In genomic region chr3:151412989-151413388, GRCh38 we compare ENCODE assay signal across 23 cellular contexts. TPM values are rescaled to one million over a fixed set of nuclear protein-coding genes. Genes with fewer than 3 reads are reported as not detected.
DNase-seq lines count a peak whose midpoint lies in the region; ATAC-seq and TF ChIP-seq lines count a peak whose summit lies in the region.
"Had no signal": no experiment of that assay in that cellular context is flagged by ENCODE, and none has a peak within 500 bp of the region (broad histone marks: within the 10 kb centered on the region; RNA-seq: fewer than 3 reads in every experiment).

No MANE protein-coding gene starts in this region.

- H3K27me3 Mint-ChIP-seq in activated naive CD4-positive, alpha-beta T cell treated with anti-CD3 and anti-CD28 coated beads, Interleukin-2, amount 10 ng/mL, durations not matched to agents 7 days and 5 days: peaks cover 8% of the 10 kb centered on the region
- H3K27me3 Mint-ChIP-seq: CD4-positive, alpha-beta T cell had no signal

- H3K9ac ChIP-seq in SU-DHL-6 (ENCODE audit: low read length): no peak overlapping the region

- H3K4me3 ChIP-seq in H7 (ENCODE audit: insufficient read depth, low read depth, low read length) (no peak overlapping the region), SU-DHL-6 (ENCODE audit: insufficient read depth, low read length, poor library complexity, severe bottlenecking) (no peak overlapping the region), fibroblast of villous mesenchyme (ENCODE audit: low read depth, low read length) (no peak overlapping the region)
- H3K4me3 ChIP-seq: cardiac muscle cell, esophagus muscularis mucosa, lower lobe of right lung had no signal

- H3F3A ChIP-seq in SU-DHL-6 (ENCODE audit: insufficient read depth): peaks cover 23% of the 10 kb centered on the region; the same call in 1 of the 2 replicates

- H3K9me3 ChIP-seq in SU-DHL-6 (ENCODE audit: insufficient read depth, low read length): no peaks in the 10 kb centered on the region
- H3K9me3 ChIP-seq: esophagus muscularis mucosa, lower lobe of right lung had no signal

- no peak overlapping the region for H3K27ac ChIP-seq in C4-2B
- peak overlapping the region; percentile 90 for H3K27ac ChIP-seq in SU-DHL-6 (ENCODE audit: low read depth, low read length)
- H3K27ac ChIP-seq: cardiac muscle cell, esophagus muscularis mucosa, lower lobe of right lung had no signal

- H3K4me3 Mint-ChIP-seq in activated naive CD4-positive, alpha-beta T cell treated with anti-CD3 and anti-CD28 coated beads, Interleukin-2, amount 10 ng/mL, durations not matched to agents 7 days and 5 days: no peak overlapping the region
- H3K4me3 Mint-ChIP-seq: CD4-positive, alpha-beta T cell had no signal

- H3K4me2 ChIP-seq in SU-DHL-6 (ENCODE audit: low read depth, low read length, poor library complexity, severe bottlenecking): peak overlapping the region; percentile 44

- no peaks in the 10 kb centered on the region for H3K27me3 ChIP-seq in H7 (ENCODE audit: control insufficient read depth, insufficient read depth, low read length)
- H3K27me3 ChIP-seq in SU-DHL-6 (ENCODE audit: low read length): no peaks in the 10 kb centered on the region
- H3K27me3 ChIP-seq: cardiac muscle cell, esophagus muscularis mucosa had no signal

- H3K79me2 ChIP-seq in SU-DHL-6 (ENCODE audit: insufficient read depth, low read length): no peaks in the 10 kb centered on the region

- no peaks in the 10 kb centered on the region for H3K36me3 Mint-ChIP-seq in activated naive CD4-positive, alpha-beta T cell treated with anti-CD3 and anti-CD28 coated beads, Interleukin-2, amount 10 ng/mL, durations not matched to agents 7 days and 5 days

- no peak for ATAC-seq in GM21723 (IDR thresholded peaks at IDR 0.05; ENCODE audit: unreplicated experiment)
- ATAC-seq: lower lobe of right lung, right cardiac atrium had no signal

- DNase-seq in H7 (peak; percentile 66), fibroblast of villous mesenchyme (ENCODE audit: low read depth) (no peak), dedifferentiated amniotic fluid mesenchymal stem cell (ENCODE audit: extremely low spot score) (no peak), retina (no peak)
- DNase-seq in activated naive CD4-positive, alpha-beta T cell treated with anti-CD3 and anti-CD28 coated beads, Interleukin-2, amount 10 ng/mL, durations not matched to agents 7 days and 5 days: no peak
- DNase-seq: activated CD4-positive, alpha-beta T cell treated with anti-CD3 and anti-CD28 coated beads for 48 hours; activated CD8-positive, alpha-beta memory T cell treated with anti-CD3 and anti-CD28 coated beads, Interleukin-2, amount 50 U/mL, for 4 hours; activated effector memory CD4-positive, alpha-beta T cell treated with Interleukin-2 at 50 U/mL for 16 hours; CD4-positive, alpha-beta T cell; DND-41; GOT3; IMR-90; lower lobe of right lung; MM.1S; NCI-H774; stimulated activated CD4-positive, alpha-beta T cell treated with anti-CD3 and anti-CD28 coated beads, Interleukin-15, amount 100 ng/mL, for 24 hours had no signal

- H3K4me1 Mint-ChIP-seq in activated naive CD4-positive, alpha-beta T cell treated with anti-CD3 and anti-CD28 coated beads, Interleukin-2, amount 10 ng/mL, durations not matched to agents 7 days and 5 days: no peaks in the 10 kb centered on the region

- no peaks in the 10 kb centered on the region for H3K9me3 Mint-ChIP-seq in activated naive CD4-positive, alpha-beta T cell treated with anti-CD3 and anti-CD28 coated beads, Interleukin-2, amount 10 ng/mL, durations not matched to agents 7 days and 5 days
- H3K9me3 Mint-ChIP-seq: CD4-positive, alpha-beta T cell had no signal

- H3K36me3 ChIP-seq in H7 (replicated peaks; ENCODE audit: control insufficient read depth, insufficient read depth, low read length): no peaks in the 10 kb centered on the region
- peaks cover 11% of the 10 kb centered on the region for H3K36me3 ChIP-seq in SU-DHL-6 (ENCODE audit: low read length)
- H3K36me3 ChIP-seq: cardiac muscle cell, esophagus muscularis mucosa, lower lobe of right lung had no signal

- no peaks in the 10 kb centered on the region for H3K9me2 ChIP-seq in SU-DHL-6 (replicated peaks; ENCODE audit: insufficient read depth, low read length)

- H4K20me1 ChIP-seq in SU-DHL-6 (ENCODE audit: low read depth, low read length): no peaks in the 10 kb centered on the region

- no peak overlapping the region for H3K27ac Mint-ChIP-seq in activated naive CD4-positive, alpha-beta T cell treated with anti-CD3 and anti-CD28 coated beads, Interleukin-2, amount 10 ng/mL, durations not matched to agents 7 days and 5 days
- H3K27ac Mint-ChIP-seq: CD4-positive, alpha-beta T cell had no signal

- TF ChIP-seq CTCF in C4-2B (conservative IDR thresholded peaks at IDR 0.05): peak; percentile 28
- TF ChIP-seq CTCF in SU-DHL-6 (IDR thresholded peaks at IDR 0.05; ENCODE audit: insufficient read depth, low read length, poor library complexity, severe bottlenecking): no peak
- TF ChIP-seq CTCF in fibroblast of villous mesenchyme (IDR thresholded peaks at IDR 0.05; ENCODE audit: insufficient read depth, low read depth, low read length): peak; percentile 3

- CTCF ChIA-PET in activated naive CD4-positive, alpha-beta T cell treated with anti-CD3 and anti-CD28 coated beads, Interleukin-2, amount 10 ng/mL, durations not matched to agents 7 days and 5 days (lab: Charles Lee): no interaction called here

- H2AFZ ChIP-seq in SU-DHL-6 (ENCODE audit: low read depth, low read length, severe bottlenecking): no peak overlapping the region

RNA-seq across cellular contexts. Expression of gene P2RY12, which starts 28.4 kb away (rescaled TPM):
- total RNA-seq in H7 (2014; rRNA removed; shearing (Covaris generic)): 0.10 TPM in 1 of 2 replicates, not detected in the other
- under 0.01 TPM in 1 of 2 replicates, not detected in the other for total RNA-seq in fibroblast of villous mesenchyme
- total RNA-seq: cardiac muscle cell; CD4-positive, alpha-beta T cell; IMR-90; osteoblast had no signal

RNA-seq across cellular contexts. Expression of gene IGSF10, which starts 47.9 kb away (rescaled TPM):
- total RNA-seq in H7 (2014; rRNA removed; shearing (Covaris generic)): 0.04 and 0.21 TPM in 2 replicates
- total RNA-seq in fibroblast of villous mesenchyme: 0.97 and 2.2 TPM in 2 replicates
- total RNA-seq: CD4-positive, alpha-beta T cell had no signal
